ENCODE assay signal across 9 cellular contexts in the genomic region with DNA sequence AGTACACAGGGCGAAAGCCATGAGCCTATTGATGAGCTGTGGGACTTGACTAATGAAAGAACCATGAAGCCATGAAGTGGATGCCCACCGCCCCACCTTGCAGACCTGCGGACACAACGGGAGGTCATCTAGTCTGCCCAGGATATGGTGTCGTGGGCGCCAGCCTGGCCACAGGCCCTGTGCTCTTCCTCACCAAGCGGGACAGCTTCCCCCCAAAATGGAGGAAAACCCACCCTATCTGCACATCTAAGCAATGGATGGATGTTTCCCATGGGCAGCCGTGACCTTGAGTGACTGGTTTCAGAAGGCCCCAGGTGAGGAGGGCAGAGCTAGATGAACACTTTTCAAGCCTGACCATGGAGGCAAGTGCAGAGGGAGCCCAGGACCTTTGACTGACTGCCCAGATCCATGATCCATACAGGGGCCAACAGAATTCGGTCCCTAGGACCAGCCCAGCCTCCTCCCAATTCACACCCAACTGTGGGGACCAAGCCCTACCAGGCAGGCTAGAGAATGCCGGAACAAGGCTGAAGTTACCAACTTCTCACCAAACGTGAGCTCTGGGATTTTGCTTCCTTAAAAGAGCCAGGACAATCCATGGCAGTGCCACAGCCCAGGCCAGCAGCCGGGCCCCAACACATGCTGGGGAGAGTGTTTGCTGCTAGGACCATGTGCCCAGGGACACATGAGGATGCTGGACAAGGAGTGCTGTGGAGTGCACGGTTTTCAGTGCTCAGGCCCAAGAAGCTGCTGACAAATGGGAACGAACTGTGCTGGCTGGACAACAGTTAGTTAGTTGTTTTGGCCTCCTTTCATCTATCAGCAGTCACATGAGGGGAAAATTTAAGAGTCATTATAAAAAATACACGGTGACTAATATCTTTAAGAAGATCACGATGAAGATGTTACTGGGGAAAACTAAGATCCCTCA.
DNase-seq lines count a peak whose midpoint lies in the region; ATAC-seq lines count a peak whose summit lies in the region.
"Had no signal": no experiment of that assay in that cellular context is flagged by ENCODE, and none has a peak within 500 bp of the region (broad histone marks: within the 10 kb centered on the region; RNA-seq: fewer than 3 reads in every experiment).

No MANE protein-coding gene starts in this region.

- peak overlapping the region in 3 of 5 donors; percentile 48 to 67 (median 59) for H3K4me3 Mint-ChIP-seq in immature natural killer cell

- H3K36me3 Mint-ChIP-seq in immature natural killer cell = peaks cover 29 to 53% (median 37%) of the 10 kb centered on the region in 3 donors

- H3K27me3 Mint-ChIP-seq in immature natural killer cell (ENCODE audit: low read depth in 3 of 3) = peaks cover 4 to 20% (median 8%) of the 10 kb centered on the region in 3 donors

- peaks cover 38 to 46% of the 10 kb centered on the region in 2 donors for H3K4me1 Mint-ChIP-seq in immature natural killer cell

- H3K27ac ChIP-seq in angular gyrus (ENCODE audit: low read depth, low read length) = peak overlapping the region; percentile 88
- H3K27ac ChIP-seq in skin epidermis = peak overlapping the region in 15 of 21 experiments; percentile 9 to 61 (median 40)

- peak; percentile 14 for DNase-seq in EH (ENCODE audit: low read depth)
- no peak for DNase-seq in immature natural killer cell
- no peak for DNase-seq in NCI-H748 (lab: John Stamatoyannopoulos, UW; ENCODE audit: unreplicated experiment)
- DNase-seq: NCI-H2081 treated with DMSO at 0.1 percent for 48 hours had no signal

- H3K4me3 ChIP-seq in skin epidermis = no peak overlapping the region

- ATAC-seq in GM21360 (IDR thresholded peaks at IDR 0.05; ENCODE audit: unreplicated experiment) = no peak
- no peak for ATAC-seq in GM18907 (IDR thresholded peaks at IDR 0.05; ENCODE audit: unreplicated experiment)
- ATAC-seq in HG03039 (IDR thresholded peaks at IDR 0.05; ENCODE audit: unreplicated experiment) = no peak

- peak overlapping the region; percentile 65 to 95 (median 87) for H3K27ac Mint-ChIP-seq in immature natural killer cell

- peaks cover 0 to 8% (median 3%) of the 10 kb centered on the region in 6 donors for H3K9me3 Mint-ChIP-seq in immature natural killer cell
